Comparison of ENCODE assay signal across 10 cellular contexts in the genomic region with DNA sequence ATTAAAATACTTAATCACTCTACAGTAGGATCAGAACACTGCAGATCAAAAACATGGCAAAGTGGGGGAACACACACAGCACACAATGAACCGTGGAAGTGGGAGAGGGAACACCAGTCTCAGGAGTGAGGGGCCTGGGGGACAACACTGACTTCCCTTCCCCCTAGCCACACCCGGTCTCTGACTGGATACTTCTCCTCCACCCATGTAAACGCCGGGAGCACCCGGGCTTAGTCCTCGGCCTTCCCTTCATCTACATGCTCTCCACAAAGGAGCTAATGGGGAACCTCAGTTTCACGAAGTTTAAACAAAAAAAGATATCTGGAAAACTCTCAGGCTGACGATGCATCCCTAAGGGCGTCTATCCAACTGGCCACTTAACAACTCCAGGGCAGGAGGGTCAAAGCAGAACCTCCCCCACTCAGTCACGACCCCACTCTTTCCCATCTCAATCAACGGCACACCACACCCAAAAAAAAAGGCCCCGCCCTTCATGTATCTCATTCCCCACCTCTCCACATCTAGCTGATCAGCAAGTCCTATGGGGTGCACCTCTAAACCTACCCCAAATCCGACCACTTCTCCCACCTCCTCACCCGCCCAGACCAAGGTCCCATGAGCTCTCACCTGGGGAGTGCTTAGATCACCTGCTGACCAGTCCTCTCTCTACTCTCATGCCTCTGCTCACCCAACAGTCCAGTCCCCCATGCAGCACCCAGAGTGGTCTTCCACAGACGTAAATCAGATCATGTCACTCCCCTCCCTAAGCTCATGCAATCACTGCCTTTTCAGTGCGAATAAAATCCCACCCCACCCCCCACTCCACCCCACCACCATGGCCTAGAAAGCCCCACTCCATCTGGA. TPM values are rescaled to one million over a fixed set of nuclear protein-coding genes. Genes with fewer than 3 reads are reported as not detected.
DNase-seq lines count a peak whose midpoint lies in the region; ATAC-seq and TF ChIP-seq lines count a peak whose summit lies in the region.
"Had no signal": no experiment of that assay in that cellular context is flagged by ENCODE, and none has a peak within 500 bp of the region (broad histone marks: within the 10 kb centered on the region; RNA-seq: fewer than 3 reads in every experiment).

No MANE protein-coding gene starts in this region.

- H3K36me3 Mint-ChIP-seq in Calu3 (ENCODE audit: insufficient read depth, unreplicated experiment), result peaks cover 49% of the 10 kb centered on the region
- H3K36me3 Mint-ChIP-seq in stimulated activated memory B cell treated with anti-CD40 and anti-IgM and Interleukin-4, amounts not matched to agents 10 μg/mL and 1 μg/mL and 100 μg/mL, for 72 hours, result peaks cover 26% of the 10 kb centered on the region

- H3K36me3 ChIP-seq in ascending aorta (no peaks in the 10 kb centered on the region), smooth muscle cell (ENCODE audit: low read depth) (no peaks in the 10 kb centered on the region)

- peak overlapping the region; percentile 63 for H3K4me3 Mint-ChIP-seq in Calu3 (ENCODE audit: low read depth, unreplicated experiment)
- no peak overlapping the region for H3K4me3 Mint-ChIP-seq in stimulated activated memory B cell treated with anti-CD40 and anti-IgM and Interleukin-4, amounts not matched to agents 10 μg/mL and 1 μg/mL and 100 μg/mL, for 72 hours

- peak; percentile 24 for ATAC-seq in left colon
- ATAC-seq in stimulated activated memory B cell treated with anti-CD40 and anti-IgM and Interleukin-4, amounts not matched to agents 10 μg/mL and 1 μg/mL and 100 μg/mL, for 72 hours, result no peak

- H3K27me3 ChIP-seq in ascending aorta (no peaks in the 10 kb centered on the region), smooth muscle cell (ENCODE audit: low read depth) (no peaks in the 10 kb centered on the region)

- H3K9me3 ChIP-seq in ascending aorta (no peaks in the 10 kb centered on the region), smooth muscle cell (replicated peaks; ENCODE audit: low read depth) (no peaks in the 10 kb centered on the region)

- peaks cover 83% of the 10 kb centered on the region for H3K4me1 Mint-ChIP-seq in Calu3 (ENCODE audit: low read depth, unreplicated experiment)
- H3K4me1 Mint-ChIP-seq in stimulated activated memory B cell treated with anti-CD40 and anti-IgM and Interleukin-4, amounts not matched to agents 10 μg/mL and 1 μg/mL and 100 μg/mL, for 72 hours, result peaks cover 66% of the 10 kb centered on the region

- no peak for DNase-seq in Calu3
- DNase-seq in ascending aorta (ENCODE audit: low spot score in 2 of 2), result peak in 1 of 2 donors; percentile 63
- no peak for DNase-seq in left colon
- no peak for DNase-seq in smooth muscle cell (lab: John Stamatoyannopoulos, UW; ENCODE audit: unreplicated experiment)
- no peak for DNase-seq in hypothalamus (lab: John Stamatoyannopoulos, UW)
- DNase-seq in DMS79 treated with DMSO at 0.1 percent for 48 hours (lab: John Stamatoyannopoulos, UW), result no peak
- DNase-seq in globus pallidus (ENCODE audit: low spot score), result no peak
- DNase-seq: DND-41, hippocampal formation had no signal

- H3K79me2 ChIP-seq in smooth muscle cell (ENCODE audit: low read depth), result peaks cover 97% of the 10 kb centered on the region

- H3K27ac Mint-ChIP-seq in Calu3 (ENCODE audit: unreplicated experiment), result peak overlapping the region; percentile 94
- H3K27ac Mint-ChIP-seq in stimulated activated memory B cell treated with anti-CD40 and anti-IgM and Interleukin-4, amounts not matched to agents 10 μg/mL and 1 μg/mL and 100 μg/mL, for 72 hours, result no peak overlapping the region

- H3K27ac ChIP-seq in ascending aorta (peak overlapping the region; percentile 93 to 95), smooth muscle cell (ENCODE audit: low read depth) (peak overlapping the region; percentile 88)

- peak overlapping the region in 1 of 2 donors; percentile 44 for H3K4me3 ChIP-seq in ascending aorta
- no peak overlapping the region for H3K4me3 ChIP-seq in smooth muscle cell

- peaks cover 24% of the 10 kb centered on the region for H3F3A ChIP-seq in smooth muscle cell (ENCODE audit: low read depth)

- CTCF ChIA-PET in Calu3 (lab: Charles Lee), result interaction anchor here (0.6 to 1.9 kb wide), 7 partner anchors 9 to 274 kb away, joined by 3 to 8 read pairs (median 3); no protein-coding TSS in a partner anchor

- 78% methylated on average over 16 of the region's 16 CpGs for WGBS in smooth muscle cell (ENCODE audit: low lambda C conversion rate)

- H3K4me1 ChIP-seq in ascending aorta (peaks cover 22 to 64% of the 10 kb centered on the region in 2 donors), smooth muscle cell (ENCODE audit: low read depth) (peaks cover 31% of the 10 kb centered on the region)

- H3K9ac ChIP-seq in smooth muscle cell (ENCODE audit: low read depth), result no peak overlapping the region

- no peak overlapping the region for H2AFZ ChIP-seq in smooth muscle cell (ENCODE audit: low read depth)

- intact Hi-C loops in Calu3 (cut with micrococcal nuclease; ENCODE audit: unreplicated experiment) (no loop called here), ascending aorta (cut with DNase I) (no loop called here), left colon (cut with DNase I, micrococcal nuclease) (no loop called here)

- no peaks in the 10 kb centered on the region for H3K9me3 Mint-ChIP-seq in Calu3 (ENCODE audit: low read depth, unreplicated experiment)
- H3K9me3 Mint-ChIP-seq in stimulated activated memory B cell treated with anti-CD40 and anti-IgM and Interleukin-4, amounts not matched to agents 10 μg/mL and 1 μg/mL and 100 μg/mL, for 72 hours, result no peaks in the 10 kb centered on the region

- BruUV-seq in Calu3 (replicated peaks; lab: Mats Ljungman, UMichigan), result no TSS peak

- TF ChIP-seq CTCF in Calu3 (IDR thresholded peaks at IDR 0.05; ENCODE audit: unreplicated experiment) (no peak), ascending aorta (IDR thresholded peaks at IDR 0.05) (no peak), smooth muscle cell (IDR thresholded peaks at IDR 0.05; ENCODE audit: borderline replicate concordance, insufficient read depth, poor library complexity, severe bottlenecking) (no peak)

- H3K4me2 ChIP-seq in smooth muscle cell, result peak overlapping the region; percentile 57

- H3K27me3 Mint-ChIP-seq in Calu3 (ENCODE audit: unreplicated experiment), result no peaks in the 10 kb centered on the region
- no peaks in the 10 kb centered on the region for H3K27me3 Mint-ChIP-seq in stimulated activated memory B cell treated with anti-CD40 and anti-IgM and Interleukin-4, amounts not matched to agents 10 μg/mL and 1 μg/mL and 100 μg/mL, for 72 hours

- peaks cover 93% of the 10 kb centered on the region for H4K20me1 ChIP-seq in smooth muscle cell (ENCODE audit: low read depth)

RNA-seq across cellular contexts. Expression of a gene that starts 7.4 kb away (rescaled TPM):
- total RNA-seq in Calu3 (2022), result 100 and 109 TPM in 2 replicates
- total RNA-seq in ascending aorta, result 70.7 TPM
- 10 to 100 TPM; 73.9 to 76.9 TPM for total RNA-seq in left colon
- 35.3 and 39.1 TPM in 2 replicates for total RNA-seq in smooth muscle cell
- polyA plus RNA-seq in smooth muscle cell, result 31.9 and 42.9 TPM in 2 replicates

RNA-seq across cellular contexts. Expression of a gene that starts 23.6 kb away (rescaled TPM):
- 12.4 and 15.1 TPM in 2 replicates for total RNA-seq in Calu3 (2022)
- 131 TPM for total RNA-seq in ascending aorta
- 10 to 100 TPM; 28.9 to 40.3 TPM for total RNA-seq in left colon
- 3.3 and 11.2 TPM in 2 replicates for total RNA-seq in smooth muscle cell
- 3.2 and 5.3 TPM in 2 replicates for polyA plus RNA-seq in smooth muscle cell
